In genomic region chr2:241890524-241891235, GRCh38 we compare ENCODE assay signal across 20 cellular contexts. TPM values are rescaled to one million over a fixed set of nuclear protein-coding genes. Genes with fewer than 3 reads are reported as not detected.
DNase-seq lines count a peak whose midpoint lies in the region; FAIRE-seq and TF ChIP-seq lines count a peak whose summit lies in the region.
"Had no signal": no experiment of that assay in that cellular context is flagged by ENCODE, and none has a peak within 500 bp of the region (broad histone marks: within the 10 kb centered on the region; RNA-seq: fewer than 3 reads in every experiment).

No MANE protein-coding gene starts in this region.

- no peak overlapping the region for H3K4ac ChIP-seq in H1 (replicated peaks; ENCODE audit: insufficient read length, low read depth, low read length)

- H3K9ac ChIP-seq in mammary epithelial cell (ENCODE audit: insufficient read depth, low read length), result no peak overlapping the region
- H3K9ac ChIP-seq in H1 (replicated peaks in 1 of 4; ENCODE audit: extremely low read depth in 1 of 4, low read depth in 3 of 4, low read length in 3 of 4), result no peak overlapping the region

- H3K27me3 ChIP-seq in breast epithelium (no peaks in the 10 kb centered on the region), mammary epithelial cell (ENCODE audit: insufficient read depth, low read length) (no peaks in the 10 kb centered on the region), H1 (replicated peaks in 1 of 4; ENCODE audit: control insufficient read depth in 3 of 4, extremely low read depth in 1 of 4, insufficient read depth in 3 of 4, low read length in 3 of 4) (no peaks in the 10 kb centered on the region), suprapubic skin (no peaks in the 10 kb centered on the region), transverse colon (no peaks in the 10 kb centered on the region)

- FAIRE-seq in H1 (lab: Jason Lieb, UNC), result no peak
- FAIRE-seq: endothelial cell of umbilical vein, frontal cortex had no signal

- H3K79me2 ChIP-seq in mammary epithelial cell (ENCODE audit: insufficient read depth, low read length), result no peaks in the 10 kb centered on the region
- no peaks in the 10 kb centered on the region for H3K79me2 ChIP-seq in H1 (ENCODE audit: control insufficient read depth in 1 of 2, insufficient read depth in 2 of 2, low read length in 2 of 2)

- no peak overlapping the region for H3K4me2 ChIP-seq in mammary epithelial cell (ENCODE audit: insufficient read depth, low read depth, low read length)
- H3K4me2 ChIP-seq in H1 (ENCODE audit: insufficient read depth in 1 of 2, low read depth in 2 of 2, low read length in 2 of 2), result 0 out of 4 replicates have a peak overlapping the region, but pooled peaks of 1 of the 2 experiments have one; percentile 14

- H4K8ac ChIP-seq in H1 (ENCODE audit: extremely low read depth, insufficient read depth, low read length), result no peak overlapping the region

- no peak for TF ChIP-seq POLR2A in breast epithelium (IDR thresholded peaks at IDR 0.05)
- no peak for TF ChIP-seq POLR2A in H1 (IDR thresholded peaks at IDR 0.05; ENCODE audit: control extremely low read depth in 1 of 2, low read depth in 2 of 2, low read length in 2 of 2)
- TF ChIP-seq POLR2A in suprapubic skin (IDR thresholded peaks at IDR 0.05), result no peak
- no peak for TF ChIP-seq POLR2A in transverse colon (IDR thresholded peaks at IDR 0.05)

- dilution Hi-C loops in mammary epithelial cell (cut with HindIII; ENCODE audit: low sequenced_read_pairs), result loop anchor here (5.0 kb wide), 1 partner anchor 67 kb away; no protein-coding TSS in a partner anchor

- BruUV-seq in mammary epithelial cell (replicated peaks; lab: Mats Ljungman, UMichigan), result no TSS peak

- POLR2A ChIA-PET in H1 (lab: Charles Lee; ENCODE audit: partially characterized antibody), result no interaction called here

- H2BK12ac ChIP-seq in H1 (ENCODE audit: low read depth, low read length), result no peak overlapping the region

- no peak overlapping the region for H3K14ac ChIP-seq in H1 (ENCODE audit: insufficient read length)

- no peaks in the 10 kb centered on the region for H4K20me1 ChIP-seq in mammary epithelial cell (ENCODE audit: insufficient read depth, low read length)
- H4K20me1 ChIP-seq in H1 (replicated peaks in 1 of 2; ENCODE audit: control insufficient read depth in 1 of 2, insufficient read depth in 2 of 2, low read length in 2 of 2), result peaks cover under 1 to 2% of the 10 kb centered on the region in 2 experiments

- no peak for TF ChIP-seq EP300 in H1 (IDR thresholded peaks at IDR 0.05; ENCODE audit: borderline replicate concordance in 1 of 2, low read depth in 2 of 2, low read length in 2 of 2)
- no peak for TF ChIP-seq EP300 in suprapubic skin (IDR thresholded peaks at IDR 0.05)
- TF ChIP-seq EP300 in transverse colon (IDR thresholded peaks at IDR 0.05; ENCODE audit: low read depth), result no peak

- CTCF ChIA-PET in mammary epithelial cell (lab: Charles Lee; ENCODE audit: low non-redundant PET) (no interaction called here), H1 (lab: Charles Lee; ENCODE audit: partially characterized antibody) (no interaction called here)

- 46% methylated on average over 20 of the region's 29 CpGs for WGBS in mammary epithelial cell (ENCODE audit: low coverage, missing lambda C conversion rate)
- 90% methylated on average over 12 of the region's 29 CpGs; no CpG with 5 or more reads in 1 of the 2 experiments for WGBS in H1 (ENCODE audit: extremely low coverage in 1 of 2, insufficient coverage in 1 of 2, insufficient read length in 1 of 2, insufficient replicate concordance in 2 of 2, low coverage in 1 of 2, low lambda C conversion rate in 2 of 2, missing lambda C conversion rate in 1 of 2), 2 experiments
- WGBS in suprapubic skin, result 65% methylated on average over 15 of the region's 29 CpGs
- WGBS in transverse colon (ENCODE audit: low coverage in 1 of 2), 2 donors, result 63 to 79% methylated on average over 1 to 29 of the region's 29 CpGs

- H3K4me3 ChIP-seq in breast epithelium, result peak overlapping the region in 1 of 3 donors; percentile 39
- no peak overlapping the region for H3K4me3 ChIP-seq in mammary epithelial cell (replicated peaks in 1 of 3; ENCODE audit: insufficient read depth in 1 of 3, low read depth in 2 of 3, low read length in 3 of 3)
- H3K4me3 ChIP-seq in H1 (ENCODE audit: extremely low read depth in 1 of 4, insufficient read depth in 2 of 4, low read depth in 3 of 4, low read length in 4 of 4), result no peak overlapping the region
- no peak overlapping the region for H3K4me3 ChIP-seq in suprapubic skin
- H3K4me3 ChIP-seq in transverse colon, result no peak overlapping the region
- H3K4me3 ChIP-seq: tibial artery had no signal

- no peaks in the 10 kb centered on the region for H3K23me2 ChIP-seq in H1 (ENCODE audit: low read depth, low read length)

- intact Hi-C loops in breast epithelium (cut with DNase I; ENCODE audit: low total_unique reads) (no loop called here), mammary epithelial cell (cut with micrococcal nuclease) (no loop called here), transverse colon (cut with DNase I; ENCODE audit: low total_unique reads) (no loop called here)

- no peak overlapping the region for H2BK5ac ChIP-seq in H1 (ENCODE audit: low read depth, low read length)

- no peak overlapping the region for H2BK15ac ChIP-seq in H1 (ENCODE audit: low read length)

- no peak overlapping the region for H2AK5ac ChIP-seq in H1 (ENCODE audit: low read depth, low read length)

- H4K91ac ChIP-seq in H1 (replicated peaks; ENCODE audit: insufficient read length, low read length), result no peak overlapping the region

- H3K18ac ChIP-seq in H1 (ENCODE audit: extremely low read depth, low read length), result no peak overlapping the region

- no peak for TF ChIP-seq RAD21 in H1 (IDR thresholded peaks at IDR 0.05 in 1 of 2, conservative IDR thresholded peaks at IDR 0.05 in 1 of 2; ENCODE audit: low read depth in 2 of 2, low read length in 2 of 2)

- in situ Hi-C loops in mammary epithelial cell (cut with MboI; ENCODE audit: low sequenced_read_pairs in 2 of 2) (no loop called here), transverse colon (cut with MboI; ENCODE audit: low pct_ligation_motif_present in 1 of 4, low pct_unique_long_range_greater_than_20kb in 1 of 4, low sequenced_read_pairs in 3 of 4) (no loop called here)

- no peak overlapping the region for H3K23ac ChIP-seq in H1 (ENCODE audit: insufficient read length)

- peak overlapping the region; percentile 82 to 92 for H3K27ac ChIP-seq in breast epithelium
- no peak overlapping the region for H3K27ac ChIP-seq in mammary epithelial cell (ENCODE audit: insufficient read depth, low read depth, low read length)
- H3K27ac ChIP-seq in H1 (ENCODE audit: low read depth, low read length), result no peak overlapping the region
- peak overlapping the region; percentile 79 for H3K27ac ChIP-seq in suprapubic skin
- no peak overlapping the region for H3K27ac ChIP-seq in transverse colon
- H3K27ac ChIP-seq: tibial artery had no signal

- H3K4me1 ChIP-seq in breast epithelium (peaks cover 3 to 15% of the 10 kb centered on the region in 2 donors), mammary epithelial cell (ENCODE audit: insufficient read depth, low read length) (peaks cover 2% of the 10 kb centered on the region), H1 (replicated peaks in 1 of 4; ENCODE audit: control insufficient read depth in 3 of 4, insufficient read depth in 4 of 4, low read length in 3 of 4) (peaks cover 0 to 5% (median 2%) of the 10 kb centered on the region in 4 experiments; a peak in 5 of 7 replicates), suprapubic skin (peaks cover 42% of the 10 kb centered on the region), transverse colon (no peaks in the 10 kb centered on the region)

- H3K56ac ChIP-seq in H1 (replicated peaks; ENCODE audit: insufficient read length, low read depth, low read length), result no peak overlapping the region

- DNase-seq in breast epithelium (ENCODE audit: low spot score in 2 of 2) (peak; percentile 74 to 85), mammary epithelial cell (no peak), NCI-H2029 treated with DMSO at 0.1 percent for 48 hours (lab: John Stamatoyannopoulos, UW) (peak; percentile 82), H1 (ENCODE audit: low read depth in 1 of 2, low spot score in 2 of 2) (no peak), suprapubic skin (ENCODE audit: low spot score in 2 of 2) (no peak), DMS 273 treated with DMSO at 0.1 percent for 48 hours (lab: John Stamatoyannopoulos, UW) (no peak), GDM1 (lab: John Stamatoyannopoulos, UW) (no peak), transverse colon (no peak)
- DNase-seq: activated B cell treated with CpG ODN at 0.5 μM for 24 hours; activated CD8-positive, alpha-beta T cell treated with anti-CD3 and anti-CD28 coated beads for 36 hours; activated T-cell treated with anti-CD3 and anti-CD28 coated beads, Interleukin-2, amount 50 U/mL, for 24 hours; cortex of kidney; EL; NCI-H2081 treated with DMSO at 0.1 percent for 48 hours; stimulated activated CD4-positive, alpha-beta T cell treated with anti-CD3 and anti-CD28 coated beads, Interleukin-12 subunit alpha, Interleukin-12 subunit beta, amount 100 ng/mL, for 4 hours; tibial artery had no signal

- no peak overlapping the region for H2BK20ac ChIP-seq in H1 (ENCODE audit: low read length)

- H3K9me3 ChIP-seq in breast epithelium (no peaks in the 10 kb centered on the region), mammary epithelial cell (replicated peaks; ENCODE audit: insufficient read depth, low read length) (no peaks in the 10 kb centered on the region), H1 (ENCODE audit: insufficient read depth in 2 of 2, low read depth in 1 of 2, low read length in 1 of 2) (peaks cover 0 to 4% of the 10 kb centered on the region in 2 experiments; a peak in 1 of 4 replicates), suprapubic skin (no peaks in the 10 kb centered on the region), transverse colon (no peaks in the 10 kb centered on the region)
- H3K9me3 ChIP-seq: tibial artery had no signal

- no peak overlapping the region for H2AFZ ChIP-seq in mammary epithelial cell (ENCODE audit: low read depth, low read length)
- no peak overlapping the region for H2AFZ ChIP-seq in H1 (ENCODE audit: low read length)

- no peak for TF ChIP-seq CTCF in breast epithelium (IDR thresholded peaks at IDR 0.05)
- TF ChIP-seq CTCF in mammary epithelial cell (conservative IDR thresholded peaks at IDR 0.05 in 1 of 2, IDR thresholded peaks at IDR 0.05 in 1 of 2; ENCODE audit: extremely low read depth in 1 of 2, insufficient read depth in 1 of 2, low read depth in 1 of 2, low read length in 2 of 2), result no peak
- TF ChIP-seq CTCF in H1 (IDR thresholded peaks at IDR 0.05; ENCODE audit: control extremely low read depth in 1 of 3, insufficient read depth in 1 of 3, low read depth in 1 of 3, low read length in 3 of 3), result no peak
- TF ChIP-seq CTCF in suprapubic skin (IDR thresholded peaks at IDR 0.05), result no peak
- no peak for TF ChIP-seq CTCF in transverse colon (IDR thresholded peaks at IDR 0.05)

- peak overlapping the region; percentile 15 for H2BK120ac ChIP-seq in H1 (replicated peaks; ENCODE audit: low read depth, low read length)

- H3K79me1 ChIP-seq in H1 (ENCODE audit: low read depth, low read length), result peaks cover 2% of the 10 kb centered on the region; the same call in 1 of the 2 replicates

- H4K5ac ChIP-seq in H1 (ENCODE audit: insufficient read length, low read depth, low read length), result no peak overlapping the region

- no peaks in the 10 kb centered on the region for H3K36me3 ChIP-seq in breast epithelium
- H3K36me3 ChIP-seq in mammary epithelial cell (ENCODE audit: insufficient read depth, low read length), result no peaks in the 10 kb centered on the region
- no peaks in the 10 kb centered on the region for H3K36me3 ChIP-seq in H1 (ENCODE audit: control insufficient read depth in 2 of 4, insufficient read depth in 4 of 4, low read length in 3 of 4)
- H3K36me3 ChIP-seq in suprapubic skin, result no peaks in the 10 kb centered on the region
- H3K36me3 ChIP-seq in transverse colon, result no peaks in the 10 kb centered on the region
- H3K36me3 ChIP-seq: tibial artery had no signal

RNA-seq across cellular contexts. Expression of gene RTP5, which starts 21.2 kb away (rescaled TPM):
- total RNA-seq in breast epithelium, result under 1 TPM in 1 of 3 donors, not detected in 2; 0.15 TPM
- total RNA-seq in mammary epithelial cell, result not detected
- not detected for polyA plus RNA-seq in mammary epithelial cell
- polyA minus RNA-seq in mammary epithelial cell, result not detected
- not detected in 2 replicates for total RNA-seq in H1 (2021; fragmentation: NEBNext Ultra II Directional; extraction: Animal tissue kit (Norgen Biotek cat#: 25700))
- polyA plus RNA-seq in H1 (2011; rRNA removed), result 0.03 TPM in 1 of 2 replicates, not detected in the other
- polyA plus RNA-seq in H1 (2011; cell fraction: cytosol; rRNA removed), result not detected
- polyA plus RNA-seq in H1 (2011; cell fraction: nucleus; rRNA removed), result not detected
- polyA plus RNA-seq in H1 (2012, experiment 1 of 2), result not detected in 4 replicates
- not detected for polyA plus RNA-seq in H1 (2012, experiment 2 of 2)
- not detected for polyA plus RNA-seq in H1 (2013, experiment 1 of 2)
- not detected for polyA plus RNA-seq in H1 (2013, experiment 2 of 2)
- not detected in 2 replicates for polyA minus RNA-seq in H1 (2011; rRNA and poly(A)+ RNA removed)
- polyA minus RNA-seq in H1 (2011; cell fraction: cytosol; rRNA and poly(A)+ RNA removed), result not detected
- not detected for polyA minus RNA-seq in H1 (2011; cell fraction: nucleus; rRNA and poly(A)+ RNA removed)
- total RNA-seq in suprapubic skin, result not detected
- under 1 TPM in 1 of 4 donors, not detected in 3; 0.16 TPM for total RNA-seq in transverse colon
- total RNA-seq: activated B cell treated with CpG ODN at 0.5 μM for 24 hours, endothelial cell of umbilical vein, mucosa of gallbladder had no signal
- polyA plus RNA-seq: AG04450, endothelial cell of umbilical vein had no signal

RNA-seq across cellular contexts. Expression of gene PDCD1, which starts 32.0 kb away (rescaled TPM):
- total RNA-seq in breast epithelium (under 1 TPM; 0.16 to 0.88 (median 0.33) TPM), mammary epithelial cell (not detected), suprapubic skin (not detected), transverse colon (under 1 TPM in 2 of 4 donors, not detected in 2; 0.55 to 0.64 TPM)
- polyA plus RNA-seq in mammary epithelial cell (not detected), H1 (2011; rRNA removed) (1.1 and 1.5 TPM in 2 replicates)
- polyA minus RNA-seq in mammary epithelial cell, result not detected
- total RNA-seq in H1 (2021; fragmentation: NEBNext Ultra II Directional; extraction: Animal tissue kit (Norgen Biotek cat#: 25700)), result 0.48 and 0.73 TPM in 2 replicates
- 1.1 TPM for polyA plus RNA-seq in H1 (2011; cell fraction: cytosol; rRNA removed)
- 1.8 TPM for polyA plus RNA-seq in H1 (2011; cell fraction: nucleus; rRNA removed)
- 0.37 to 0.80 TPM (median 0.56 TPM) in 4 replicates for polyA plus RNA-seq in H1 (2012, experiment 1 of 2)
- polyA plus RNA-seq in H1 (2012, experiment 2 of 2), result 0.41 TPM
- polyA plus RNA-seq in H1 (2013, experiment 1 of 2), result 1.5 TPM
- 1.5 TPM for polyA plus RNA-seq in H1 (2013, experiment 2 of 2)
- 0.22 and 0.24 TPM in 2 replicates for polyA minus RNA-seq in H1 (2011; rRNA and poly(A)+ RNA removed)
- polyA minus RNA-seq in H1 (2011; cell fraction: cytosol; rRNA and poly(A)+ RNA removed), result 2.5 TPM
- polyA minus RNA-seq in H1 (2011; cell fraction: nucleus; rRNA and poly(A)+ RNA removed), result 0.30 TPM
- total RNA-seq: endothelial cell of umbilical vein had no signal
- polyA plus RNA-seq: AG04450, endothelial cell of umbilical vein had no signal

Comparison
In these comparisons a context has a peak if more than half of its experiments do, and no peak if none do; other contexts are left out.
1. DNase-seq: peak in breast epithelium (2 of 2) and NCI-H2029 treated with DMSO at 0.1 percent for 48 hours (single experiment); none in mammary epithelial cell (single experiment), H1 (0 of 2), suprapubic skin (0 of 2), DMS 273 treated with DMSO at 0.1 percent for 48 hours (single experiment), GDM1 (single experiment) and transverse colon (single experiment).
2. H3K27ac ChIP-seq: peak in breast epithelium (2 of 2) and suprapubic skin (single experiment); none in mammary epithelial cell (single experiment), H1 (single experiment) and transverse colon (0 of 4).